ENCODE assay signal across 16 cellular contexts in genomic region chr7:2384354-2385243, GRCh38. TPM values are rescaled to one million over a fixed set of nuclear protein-coding genes. Genes with fewer than 3 reads are reported as not detected.
A peak's percentile ranks its signal among the peaks of the same experiment; 100 is the strongest.
DNase-seq lines count a peak whose midpoint lies in the region; ATAC-seq, FAIRE-seq and TF ChIP-seq lines count a peak whose summit lies in the region.
"Had no signal": no experiment of that assay in that cellular context is flagged by ENCODE, and none has a peak within 500 bp of the region (broad histone marks: within the 10 kb centered on the region; RNA-seq: fewer than 3 reads in every experiment).

No MANE protein-coding gene starts in this region.

- H3K4me1 Mint-ChIP-seq in memory B cell, result no peaks in the 10 kb centered on the region

- peak overlapping the region in 6 of 11 experiments; percentile 13 to 53 (median 37); a peak in 10 of 22 replicates for H3K4me2 ChIP-seq in BLaER1 treated with 17β-estradiol and CSF1 and Interleukin-3, amounts not matched to agents 10 nM and 100 nM

- DNase-seq in astrocyte of the cerebellum (ENCODE audit: low read depth), result no peak
- DNase-seq in memory B cell (ENCODE audit: low spot score in 2 of 2), result no peak
- DNase-seq in pancreas, result no peak
- DNase-seq: activated CD4-positive, CD25-positive, alpha-beta regulatory T cell treated with anti-CD3 and anti-CD28 coated beads, Interleukin-2, amount 50 U/mL, for 72 hours; effector memory CD8-positive, alpha-beta T cell; NCI-H2107; stomach had no signal

- in situ Hi-C loops in astrocyte of the cerebellum (cut with HindIII; ENCODE audit: low sequenced_read_pairs), result no loop called here

- H3K4me3 Mint-ChIP-seq in memory B cell, result no peak overlapping the region
- H3K4me3 Mint-ChIP-seq: CD4-positive, CD25-positive, alpha-beta regulatory T cell; effector memory CD8-positive, alpha-beta T cell had no signal

- 0 out of 22 replicates have a peak, but pooled peaks cover 0 to 4% (median 0%) of the 10 kb centered on the region in 11 experiments for H3K27me3 ChIP-seq in BLaER1 treated with 17β-estradiol and CSF1 and Interleukin-3, amounts not matched to agents 10 nM and 100 nM
- no peaks in the 10 kb centered on the region for H3K27me3 ChIP-seq in pancreas
- H3K27me3 ChIP-seq: ascending aorta, stomach had no signal

- peak overlapping the region; percentile 55 for H3K27ac Mint-ChIP-seq in memory B cell
- H3K27ac Mint-ChIP-seq: activated T-helper 2 cell treated with anti-CD3 and anti-CD28 coated beads, Interferon-gamma antibody, Interleukin-2, Interleukin-4, amounts not matched to agents 10 μg/mL and 5 μg/mL and 100 μg/mL, durations not matched to agents 14 hours and 24 hours and 36 hours; CD4-positive, CD25-positive, alpha-beta regulatory T cell had no signal

- H3K27me3 Mint-ChIP-seq in memory B cell, result no peaks in the 10 kb centered on the region
- H3K27me3 Mint-ChIP-seq: CD4-positive, CD25-positive, alpha-beta regulatory T cell; effector memory CD8-positive, alpha-beta T cell had no signal

- ATAC-seq in memory B cell (ENCODE audit: low read depth) (no peak), pancreas (no peak), GM18907 (IDR thresholded peaks at IDR 0.05; ENCODE audit: unreplicated experiment) (no peak), GM21381 (IDR thresholded peaks at IDR 0.05; ENCODE audit: unreplicated experiment) (no peak), GM18520 (IDR thresholded peaks at IDR 0.05; ENCODE audit: unreplicated experiment) (no peak)
- ATAC-seq: effector memory CD8-positive, alpha-beta T cell; right cardiac atrium had no signal

- no peak for TF ChIP-seq CTCF in HEK293 (tag by site-specific recombination; IDR thresholded peaks at IDR 0.05)
- TF ChIP-seq CTCF in astrocyte of the cerebellum (IDR thresholded peaks at IDR 0.05; ENCODE audit: low read depth, low read length, missing control alignments), result peak; percentile 37
- no peak for TF ChIP-seq CTCF in pancreas (IDR thresholded peaks at IDR 0.05)

- FAIRE-seq in pancreas (lab: Jason Lieb, UNC), result no peak

- CTCF ChIA-PET in HEK293 (lab: Yijun Ruan, JAX), result interaction anchor here (0.9 to 1.9 kb wide), 4 partner anchors 28 to 85 kb away, joined by 3 to 7 read pairs (median 4); no protein-coding TSS in a partner anchor

- H4K20me1 ChIP-seq in BLaER1 treated with 17β-estradiol and CSF1 and Interleukin-3, amounts not matched to agents 10 nM and 100 nM, result peaks cover 13 to 83% (median 55%) of the 10 kb centered on the region in 11 experiments; a peak in 21 of 22 replicates

- H3K9me3 Mint-ChIP-seq in memory B cell, result no peaks in the 10 kb centered on the region
- H3K9me3 Mint-ChIP-seq: activated T-helper 2 cell treated with anti-CD3 and anti-CD28 coated beads, Interferon-gamma antibody, Interleukin-2, Interleukin-4, amounts not matched to agents 10 μg/mL and 5 μg/mL and 100 μg/mL, durations not matched to agents 14 hours and 24 hours and 36 hours; CD4-positive, CD25-positive, alpha-beta regulatory T cell; effector memory CD8-positive, alpha-beta T cell had no signal

- peaks cover 15% of the 10 kb centered on the region for H3K36me3 Mint-ChIP-seq in memory B cell

- H3K4me3 ChIP-seq in BLaER1 treated with 17β-estradiol and CSF1 and Interleukin-3, amounts not matched to agents 10 nM and 100 nM, result no peak overlapping the region
- no peak overlapping the region for H3K4me3 ChIP-seq in HEK293 (ENCODE audit: low read depth, low read length)
- H3K4me3 ChIP-seq in astrocyte of the cerebellum (ENCODE audit: low read depth, low read length), result no peak overlapping the region
- H3K4me3 ChIP-seq in pancreas, result no peak overlapping the region
- H3K4me3 ChIP-seq: ascending aorta, stomach had no signal

- H3K27ac ChIP-seq in BLaER1 treated with 17β-estradiol and CSF1 and Interleukin-3, amounts not matched to agents 10 nM and 100 nM, result peak overlapping the region in 4 of 11 experiments; percentile 11 to 30 (median 22); a peak in 3 of 22 replicates
- H3K27ac ChIP-seq in HEK293 (ENCODE audit: extremely low read depth, low read depth, low read length) (no peak overlapping the region), pancreas (no peak overlapping the region)
- H3K27ac ChIP-seq: ascending aorta, stomach had no signal

- 89 to 91% methylated on average over 19 of the region's 19 CpGs for WGBS in pancreas, 2 donors

- peaks cover 31 to 43% (median 39%) of the 10 kb centered on the region in 11 experiments for H3K36me3 ChIP-seq in BLaER1 treated with 17β-estradiol and CSF1 and Interleukin-3, amounts not matched to agents 10 nM and 100 nM
- H3K36me3 ChIP-seq in HEK293 (ENCODE audit: control insufficient read depth in 2 of 2, insufficient read depth in 1 of 2, low read length in 2 of 2) (peaks cover 0 to 33% of the 10 kb centered on the region in 2 experiments; a peak in 2 of 3 replicates), pancreas (peaks cover 0 to 22% (median 10%) of the 10 kb centered on the region in 3 donors)

- POLR2A ChIA-PET in HEK293 (lab: Yijun Ruan, JAX), result interaction anchor here (0.9 to 1.2 kb wide), 2 partner anchors 16 to 18 kb away, joined by 3 to 4 read pairs; partner anchors contain the start of gene CHST12

- peak overlapping the region in 6 of 11 experiments; percentile 17 to 57 (median 38); a peak in 4 of 22 replicates for H3K9ac ChIP-seq in BLaER1 treated with 17β-estradiol and CSF1 and Interleukin-3, amounts not matched to agents 10 nM and 100 nM

- intact Hi-C loops in pancreas (cut with DNase I), result no loop called here

- peaks cover 31 to 68% (median 49%) of the 10 kb centered on the region in 10 experiments for H3K4me1 ChIP-seq in BLaER1 treated with 17β-estradiol and CSF1 and Interleukin-3, amounts not matched to agents 10 nM and 100 nM
- H3K4me1 ChIP-seq in HEK293 (ENCODE audit: control insufficient read depth, insufficient read depth, low read length) (no peaks in the 10 kb centered on the region), pancreas (no peaks in the 10 kb centered on the region)
- H3K4me1 ChIP-seq: ascending aorta, stomach had no signal

- H3K9me3 ChIP-seq in BLaER1 treated with 17β-estradiol and CSF1 and Interleukin-3, amounts not matched to agents 10 nM and 100 nM (replicated peaks in 1 of 11), result no peaks in the 10 kb centered on the region
- H3K9me3 ChIP-seq in HEK293 (ENCODE audit: control insufficient read depth, insufficient read depth, low read depth, low read length) (no peaks in the 10 kb centered on the region), pancreas (no peaks in the 10 kb centered on the region)
- H3K9me3 ChIP-seq: ascending aorta, stomach had no signal

TF ChIP-seq in HEK293, 187 proteins besides CTCF, POLR2A, EP300 and RAD21:
- TF ChIP-seq PATZ1 (tag by site-specific recombination; IDR thresholded peaks at IDR 0.05) (no peak), REST (tag by site-specific recombination; IDR thresholded peaks at IDR 0.05) (peak; percentile 79)
TF ChIP-seq in HEK293: peak in this region for 1.

RNA-seq across cellular contexts. Expression of gene CHST12, which starts 18.8 kb away (rescaled TPM):
- 10 to 100 TPM in 1 of 6 donors, 1 to 10 TPM in 5; 7.3 to 13.2 (median 8.6) TPM for total RNA-seq in pancreas
- polyA plus RNA-seq in pancreas, result 1 to 10 TPM; 7.0 to 8.7 TPM

RNA-seq across cellular contexts. Expression of gene EIF3B, which starts 30.0 kb away (rescaled TPM):
- 100 to 1,000 TPM in 1 of 6 donors, 10 to 100 TPM in 5; 61.1 to 106 (median 72.4) TPM for total RNA-seq in pancreas
- polyA plus RNA-seq in pancreas, result 10 to 100 TPM; 83.2 to 90.6 TPM
